In the genomic region with DNA sequence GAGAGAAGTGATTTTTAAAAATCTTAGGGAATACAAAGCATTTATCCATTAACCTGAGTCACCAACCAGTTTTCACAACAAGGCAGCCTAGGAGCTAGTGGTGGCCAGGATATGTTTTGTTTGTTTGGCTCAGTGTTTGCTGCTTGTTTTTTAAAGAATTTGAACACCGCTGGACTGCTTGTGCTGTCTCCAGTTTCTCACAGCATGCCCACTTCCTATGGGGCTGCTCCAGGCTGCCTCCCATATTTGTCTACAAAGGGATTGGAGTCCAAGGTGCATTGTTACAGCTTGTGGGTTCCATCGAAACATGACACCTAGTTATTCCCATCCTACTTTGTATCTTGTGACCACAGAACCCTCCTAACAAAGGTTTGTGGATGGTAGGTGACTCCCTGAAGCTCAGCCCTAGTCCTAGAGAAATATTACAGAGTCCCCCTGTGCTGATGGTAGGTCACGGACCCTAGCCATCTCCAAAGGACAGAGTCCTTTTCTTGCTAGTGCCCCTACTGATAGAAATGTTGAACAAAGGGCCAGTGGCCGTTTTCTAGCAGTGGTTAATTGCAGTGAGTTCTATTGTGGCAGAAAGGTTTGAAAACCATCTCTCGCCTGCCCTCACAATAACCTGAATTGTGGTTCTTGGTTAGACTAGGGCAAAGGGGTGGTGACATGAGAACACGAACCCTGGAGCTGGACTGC, we compare ENCODE assay signal across 12 cellular contexts. TPM values are rescaled to one million over a fixed set of nuclear protein-coding genes. Genes with fewer than 3 reads are reported as not detected.
DNase-seq lines count a peak whose midpoint lies in the region; ATAC-seq and TF ChIP-seq lines count a peak whose summit lies in the region.
"Had no signal": no experiment of that assay in that cellular context is flagged by ENCODE, and none has a peak within 500 bp of the region (broad histone marks: within the 10 kb centered on the region; RNA-seq: fewer than 3 reads in every experiment).

No MANE protein-coding gene starts in this region.

- H3K27me3 ChIP-seq in ACC112 (ENCODE audit: insufficient read depth, low read length) (no peaks in the 10 kb centered on the region), HUES48 (ENCODE audit: control insufficient read depth, insufficient read depth, low read length) (no peaks in the 10 kb centered on the region), hepatocyte (no peaks in the 10 kb centered on the region), H7 (ENCODE audit: control insufficient read depth, insufficient read depth, low read length) (no peaks in the 10 kb centered on the region)
- H3K27me3 ChIP-seq: neutrophil had no signal

- H3K4me3 ChIP-seq in ACC112 (ENCODE audit: low read depth, low read length) (peak overlapping the region; percentile 20; the same call in 1 of the 2 replicates), HUES48 (ENCODE audit: low read depth, low read length) (no peak overlapping the region), hepatocyte (no peak overlapping the region), H7 (ENCODE audit: insufficient read depth, low read depth, low read length) (no peak overlapping the region)

- ATAC-seq in SK-N-SH treated with all-trans-retinoic acid at 6 μM for 48 hours, result peak; percentile 45
- ATAC-seq: stimulated activated naive CD8-positive, alpha-beta T cell treated with anti-CD3 and anti-CD28 coated beads, Interleukin-15, Interleukin-2, amounts not matched to agents 100 U/mL and 50 U/mL, for 24 hours had no signal

- no peaks in the 10 kb centered on the region for H3K9me2 ChIP-seq in hepatocyte (replicated peaks; ENCODE audit: insufficient read depth)

- WGBS in hepatocyte (ENCODE audit: low lambda C conversion rate, missing lambda C conversion rate), result 75% methylated on average over 6 of the region's 6 CpGs

- peak overlapping the region; percentile 68 for H2AFZ ChIP-seq in ACC112 (ENCODE audit: low read length, unreplicated experiment)
- no peak overlapping the region for H2AFZ ChIP-seq in hepatocyte

- DNase-seq in hepatocyte (ENCODE audit: low spot score), result peak; percentile 31
- DNase-seq in H7, result no peak
- no peak for DNase-seq in NCI-H82 treated with DMSO at 0.1 percent for 48 hours (lab: John Stamatoyannopoulos, UW; ENCODE audit: unreplicated experiment)
- no peak for DNase-seq in SKM-1 treated with dmso at 0.1 percent for 144 hours (lab: John Stamatoyannopoulos, UW; ENCODE audit: unreplicated experiment)
- DNase-seq in NCI-H69 (lab: John Stamatoyannopoulos, UW), result no peak
- DNase-seq: aorta; stimulated activated naive CD8-positive, alpha-beta T cell treated with anti-CD3 and anti-CD28 coated beads, Interleukin-15, Interleukin-2, amounts not matched to agents 100 U/mL and 50 U/mL, for 24 hours had no signal

- H3K9me3 ChIP-seq in HUES48 (ENCODE audit: control insufficient read depth, insufficient read depth, low read length) (no peaks in the 10 kb centered on the region), hepatocyte (ENCODE audit: low read depth) (no peaks in the 10 kb centered on the region)
- H3K9me3 ChIP-seq: neutrophil had no signal

- no peaks in the 10 kb centered on the region for H3K79me2 ChIP-seq in ACC112 (ENCODE audit: control insufficient read depth, insufficient read depth, low read length, unreplicated experiment)
- peaks cover 45% of the 10 kb centered on the region for H3K79me2 ChIP-seq in hepatocyte

- H3K4me1 ChIP-seq in ACC112 (ENCODE audit: control insufficient read depth, insufficient read depth, low read length, unreplicated experiment) (peaks cover 36% of the 10 kb centered on the region), HUES48 (ENCODE audit: control insufficient read depth, insufficient read depth, low read length) (peaks cover 30% of the 10 kb centered on the region), hepatocyte (ENCODE audit: insufficient read depth) (peaks cover 22% of the 10 kb centered on the region)

- no peak for TF ChIP-seq CTCF in hepatocyte (IDR thresholded peaks at IDR 0.05; ENCODE audit: poor library complexity)

- no peak overlapping the region for H3K9ac ChIP-seq in HUES48 (ENCODE audit: low read depth, low read length)

- no peaks in the 10 kb centered on the region for H4K20me1 ChIP-seq in hepatocyte (ENCODE audit: insufficient read depth, poor library complexity, severe bottlenecking)

- H3K27ac ChIP-seq in ACC112 (ENCODE audit: low read depth, low read length) (peak overlapping the region; percentile 89), HUES48 (ENCODE audit: low read depth, low read length) (peak overlapping the region; percentile 26), hepatocyte (peak overlapping the region; percentile 77)
- H3K27ac ChIP-seq: C4-2B, neutrophil had no signal

- H3K4me2 ChIP-seq in hepatocyte, result peak overlapping the region; percentile 4

- no peaks in the 10 kb centered on the region for H3K36me3 ChIP-seq in ACC112 (ENCODE audit: insufficient read depth, low read length)
- H3K36me3 ChIP-seq in HUES48 (ENCODE audit: control insufficient read depth, insufficient read depth, low read length), result no peaks in the 10 kb centered on the region
- H3K36me3 ChIP-seq in hepatocyte (replicated peaks; ENCODE audit: insufficient read depth, low read depth), result no peaks in the 10 kb centered on the region
- no peaks in the 10 kb centered on the region for H3K36me3 ChIP-seq in H7 (replicated peaks; ENCODE audit: control insufficient read depth, insufficient read depth, low read length)
- H3K36me3 ChIP-seq: neutrophil had no signal

TF ChIP-seq in SK-N-SH treated with all-trans-retinoic acid at 6 μM for 48 hours, 23 proteins besides CTCF, POLR2A, EP300 and RAD21:
- TF ChIP-seq OSR1 (CRISPR knock-in tag; IDR thresholded peaks at IDR 0.05), result no peak
- TF ChIP-seq GLIS3 (CRISPR knock-in tag; IDR thresholded peaks at IDR 0.05), result no peak
- no peak for TF ChIP-seq ZNF8 (CRISPR knock-in tag; IDR thresholded peaks at IDR 0.05)
- TF ChIP-seq, protein P1, sequence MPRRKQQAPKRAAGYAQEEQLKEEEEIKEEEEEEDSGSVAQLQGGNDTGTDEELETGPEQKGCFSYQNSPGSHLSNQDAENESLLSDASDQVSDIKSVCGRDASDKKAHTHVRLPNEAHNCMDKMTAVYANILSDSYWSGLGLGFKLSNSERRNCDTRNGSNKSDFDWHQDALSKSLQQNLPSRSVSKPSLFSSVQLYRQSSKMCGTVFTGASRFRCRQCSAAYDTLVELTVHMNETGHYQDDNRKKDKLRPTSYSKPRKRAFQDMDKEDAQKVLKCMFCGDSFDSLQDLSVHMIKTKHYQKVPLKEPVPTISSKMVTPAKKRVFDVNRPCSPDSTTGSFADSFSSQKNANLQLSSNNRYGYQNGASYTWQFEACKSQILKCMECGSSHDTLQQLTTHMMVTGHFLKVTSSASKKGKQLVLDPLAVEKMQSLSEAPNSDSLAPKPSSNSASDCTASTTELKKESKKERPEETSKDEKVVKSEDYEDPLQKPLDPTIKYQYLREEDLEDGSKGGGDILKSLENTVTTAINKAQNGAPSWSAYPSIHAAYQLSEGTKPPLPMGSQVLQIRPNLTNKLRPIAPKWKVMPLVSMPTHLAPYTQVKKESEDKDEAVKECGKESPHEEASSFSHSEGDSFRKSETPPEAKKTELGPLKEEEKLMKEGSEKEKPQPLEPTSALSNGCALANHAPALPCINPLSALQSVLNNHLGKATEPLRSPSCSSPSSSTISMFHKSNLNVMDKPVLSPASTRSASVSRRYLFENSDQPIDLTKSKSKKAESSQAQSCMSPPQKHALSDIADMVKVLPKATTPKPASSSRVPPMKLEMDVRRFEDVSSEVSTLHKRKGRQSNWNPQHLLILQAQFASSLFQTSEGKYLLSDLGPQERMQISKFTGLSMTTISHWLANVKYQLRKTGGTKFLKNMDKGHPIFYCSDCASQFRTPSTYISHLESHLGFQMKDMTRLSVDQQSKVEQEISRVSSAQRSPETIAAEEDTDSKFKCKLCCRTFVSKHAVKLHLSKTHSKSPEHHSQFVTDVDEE (CRISPR knock-in tag; IDR thresholded peaks at IDR 0.05), result no peak
- TF ChIP-seq CSDC2 (CRISPR knock-in tag; IDR thresholded peaks at IDR 0.05), result no peak
- TF ChIP-seq, protein P2, sequence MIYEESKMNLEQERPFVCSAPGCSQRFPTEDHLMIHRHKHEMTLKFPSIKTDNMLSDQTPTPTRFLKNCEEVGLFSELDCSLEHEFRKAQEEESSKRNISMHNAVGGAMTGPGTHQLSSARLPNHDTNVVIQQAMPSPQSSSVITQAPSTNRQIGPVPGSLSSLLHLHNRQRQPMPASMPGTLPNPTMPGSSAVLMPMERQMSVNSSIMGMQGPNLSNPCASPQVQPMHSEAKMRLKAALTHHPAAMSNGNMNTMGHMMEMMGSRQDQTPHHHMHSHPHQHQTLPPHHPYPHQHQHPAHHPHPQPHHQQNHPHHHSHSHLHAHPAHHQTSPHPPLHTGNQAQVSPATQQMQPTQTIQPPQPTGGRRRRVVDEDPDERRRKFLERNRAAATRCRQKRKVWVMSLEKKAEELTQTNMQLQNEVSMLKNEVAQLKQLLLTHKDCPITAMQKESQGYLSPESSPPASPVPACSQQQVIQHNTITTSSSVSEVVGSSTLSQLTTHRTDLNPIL (CRISPR knock-in tag; IDR thresholded peaks at IDR 0.05; ENCODE audit: low read depth), result no peak
- TF ChIP-seq ARNTL (CRISPR knock-in tag; IDR thresholded peaks at IDR 0.05; ENCODE audit: borderline replicate concordance, low read depth), result no peak

RNA-seq across cellular contexts. Expression of gene GPR39, which starts 23.2 kb away (rescaled TPM):
- total RNA-seq in hepatocyte, result 14.5 and 23.3 TPM in 2 replicates
- 8.2 and 11.1 TPM in 2 replicates for polyA plus RNA-seq in hepatocyte
- 0.85 and 6.2 TPM in 2 replicates for total RNA-seq in H7 (2014; rRNA removed; shearing (Covaris generic))
- polyA plus RNA-seq: aorta had no signal

Comparison
In these comparisons a context has a peak if more than half of its experiments do, and no peak if none do; other contexts are left out.
1. H3K27ac ChIP-seq: peak in every context shown above with its lines; median percentile 89 in ACC112; 77 in hepatocyte; 26 in HUES48.